1 cellular context compared by ENCODE assay signal in genomic region chr9:87581513-87581912, GRCh38.
TF ChIP-seq lines count a peak whose summit lies in the region.

No MANE protein-coding gene starts in this region.

TF ChIP-seq in K562, 482 proteins besides CTCF, POLR2A, EP300 and RAD21 (continued from another document):
- TF ChIP-seq FOXO4 (CRISPR knock-in tag; IDR thresholded peaks at IDR 0.05) (no peak), ARID3B (CRISPR knock-in tag; IDR thresholded peaks at IDR 0.05; ENCODE audit: borderline replicate concordance) (no peak), KDM4B (IDR thresholded peaks at IDR 0.05; ENCODE audit: borderline replicate concordance in 2 of 2, low read depth in 1 of 2) (no peak), WHSC1 (IDR thresholded peaks at IDR 0.05; ENCODE audit: low read length) (no peak), ZNF668 (CRISPR knock-in tag; IDR thresholded peaks at IDR 0.05) (no peak), FOXJ2 (tag; IDR thresholded peaks at IDR 0.05) (no peak), ZNF175 (CRISPR knock-in tag; IDR thresholded peaks at IDR 0.05; ENCODE audit: low read depth) (no peak), TAF15 (IDR thresholded peaks at IDR 0.05; ENCODE audit: low read depth, low read length) (no peak), HMGXB4 (CRISPR knock-in tag; IDR thresholded peaks at IDR 0.05) (no peak), ZC3H11A (IDR thresholded peaks at IDR 0.05; ENCODE audit: low read depth, low read length) (no peak), ARID2 (IDR thresholded peaks at IDR 0.05) (no peak), ZNF740 (CRISPR knock-in tag; IDR thresholded peaks at IDR 0.05) (no peak), ZNF740 (tag; IDR thresholded peaks at IDR 0.05) (no peak), EWSR1 (IDR thresholded peaks at IDR 0.05; ENCODE audit: borderline replicate concordance, low read depth, partially characterized antibody) (no peak), TRIM25 (IDR thresholded peaks at IDR 0.05; ENCODE audit: borderline replicate concordance) (no peak), TAF1 (IDR thresholded peaks at IDR 0.05; ENCODE audit: control insufficient read depth, extremely low read depth, insufficient read depth, low read length, severe bottlenecking) (no peak), MTA3 (IDR thresholded peaks at IDR 0.05; ENCODE audit: borderline replicate concordance) (no peak), SMC3 (conservative IDR thresholded peaks at IDR 0.05; ENCODE audit: insufficient read depth, low read depth, low read length) (no peak), RBM34 (IDR thresholded peaks at IDR 0.05; ENCODE audit: borderline replicate concordance, insufficient read depth, low read length) (no peak), KAT7 (CRISPR knock-in tag; IDR thresholded peaks at IDR 0.05; ENCODE audit: borderline replicate concordance) (no peak), MXI1 (IDR thresholded peaks at IDR 0.05; ENCODE audit: low read depth, low read length) (no peak), CBX8 (IDR thresholded peaks at IDR 0.05; ENCODE audit: borderline replicate concordance, extremely low read depth, low read depth, low read length, poor library complexity, severe bottlenecking) (no peak), MCM5 (IDR thresholded peaks at IDR 0.05; ENCODE audit: low read depth) (no peak), YY1 (IDR thresholded peaks at IDR 0.05; ENCODE audit: borderline replicate concordance in 1 of 3, control insufficient read depth in 1 of 3, extremely low read depth in 1 of 3, insufficient read depth in 3 of 3, insufficient read length in 1 of 3, insufficient replicate concordance in 2 of 3, low read depth in 1 of 3, low read length in 2 of 3) (no peak), FUS (optimal IDR thresholded peaks at IDR 0.05; ENCODE audit: low read depth, low read length) (no peak), STAT5A (IDR thresholded peaks at IDR 0.05; ENCODE audit: borderline replicate concordance, low read length) (no peak), DEAF1 (CRISPR knock-in tag; IDR thresholded peaks at IDR 0.05) (0 out of 2 replicates have a peak, but pooled peaks have one; percentile 6), E2F3 (CRISPR knock-in tag; IDR thresholded peaks at IDR 0.05) (no peak), TBL1XR1 (IDR thresholded peaks at IDR 0.05; ENCODE audit: low read length in 2 of 2) (no peak), ZNF449 (CRISPR knock-in tag; IDR thresholded peaks at IDR 0.05) (no peak), KDM1A (IDR thresholded peaks at IDR 0.05) (peak in 1 of 2 experiments; percentile 49; a peak in 2 of 4 replicates), OTX1 (CRISPR knock-in tag; IDR thresholded peaks at IDR 0.05) (no peak), POLR2AphosphoS2 (IDR thresholded peaks at IDR 0.05; ENCODE audit: low read length) (no peak), ZBED1 (IDR thresholded peaks at IDR 0.05) (no peak), PREB (CRISPR knock-in tag; IDR thresholded peaks at IDR 0.05) (no peak)
